Comparison of ENCODE assay signal across 26 cellular contexts in the genomic region with DNA sequence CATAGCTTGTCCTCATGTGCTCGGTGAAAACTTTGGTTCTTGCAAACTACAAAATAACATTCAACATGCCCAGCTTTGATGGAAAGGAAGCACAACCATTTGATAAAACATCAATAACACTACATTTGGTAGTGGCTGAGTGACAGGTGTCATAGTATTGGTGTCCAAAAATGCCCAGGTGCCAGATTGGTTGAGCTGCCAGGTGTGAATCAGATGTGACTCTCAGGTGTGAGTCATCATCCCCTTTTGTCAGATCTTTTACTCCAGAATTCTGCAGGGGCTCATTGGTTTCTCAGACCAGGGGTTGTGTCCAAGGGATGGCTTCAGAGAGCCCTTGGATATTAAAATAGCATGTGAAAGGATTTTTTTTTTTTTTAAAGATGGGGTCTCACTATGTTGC. TPM values are rescaled to one million over a fixed set of nuclear protein-coding genes. Genes with fewer than 3 reads are reported as not detected.
DNase-seq lines count a peak whose midpoint lies in the region; ATAC-seq and TF ChIP-seq lines count a peak whose summit lies in the region.
"Had no signal": no experiment of that assay in that cellular context is flagged by ENCODE, and none has a peak within 500 bp of the region (broad histone marks: within the 10 kb centered on the region; RNA-seq: fewer than 3 reads in every experiment).

No MANE protein-coding gene starts in this region.

- no peak overlapping the region for H3K4me3 Mint-ChIP-seq in activated CD4-positive, alpha-beta T cell treated with anti-CD3 and anti-CD28 coated beads, Interleukin-2, amount 10 ng/mL, durations not matched to agents 7 days and 5 days
- H3K4me3 Mint-ChIP-seq in stimulated activated naive CD8-positive, alpha-beta T cell treated with anti-CD3 and anti-CD28 coated beads, Interleukin-15, amount 100 ng/mL, for 72 hours: no peak overlapping the region
- H3K4me3 Mint-ChIP-seq: T-cell had no signal

- H3K4me1 ChIP-seq in foreskin keratinocyte: no peaks in the 10 kb centered on the region
- H3K4me1 ChIP-seq: colonic mucosa had no signal

- intact Hi-C loops in lower leg skin (cut with DNase I; ENCODE audit: low total_unique reads): no loop called here

- no peak overlapping the region for H3K27ac ChIP-seq in foreskin keratinocyte
- H3K27ac ChIP-seq: BLaER1, brain microvascular endothelial cell, colonic mucosa, tibial artery had no signal

- no peaks in the 10 kb centered on the region for H3K9me3 Mint-ChIP-seq in activated CD4-positive, alpha-beta T cell treated with anti-CD3 and anti-CD28 coated beads, Interleukin-2, amount 10 ng/mL, durations not matched to agents 7 days and 5 days
- H3K9me3 Mint-ChIP-seq in stimulated activated naive CD8-positive, alpha-beta T cell treated with anti-CD3 and anti-CD28 coated beads, Interleukin-15, amount 100 ng/mL, for 72 hours: no peaks in the 10 kb centered on the region
- H3K9me3 Mint-ChIP-seq: T-cell had no signal

- TF ChIP-seq CTCF in foreskin keratinocyte (conservative IDR thresholded peaks at IDR 0.05) (no peak), lower leg skin (IDR thresholded peaks at IDR 0.05) (no peak)

- H3K36me3 Mint-ChIP-seq in activated CD4-positive, alpha-beta T cell treated with anti-CD3 and anti-CD28 coated beads, Interleukin-2, amount 10 ng/mL, durations not matched to agents 7 days and 5 days (ENCODE audit: low read depth): peaks cover 65% of the 10 kb centered on the region

- ATAC-seq in stimulated activated naive CD8-positive, alpha-beta T cell treated with anti-CD3 and anti-CD28 coated beads, Interleukin-15, amount 100 ng/mL, for 72 hours: peak; percentile 46
- no peak for ATAC-seq in stimulated activated naive CD8-positive, alpha-beta T cell treated with anti-CD3 and anti-CD28 coated beads, Interleukin-15, Interleukin-2, amounts not matched to agents 100 U/mL and 50 U/mL, for 24 hours
- peak; percentile 36 for ATAC-seq in foreskin keratinocyte
- ATAC-seq in GM21526 (IDR thresholded peaks at IDR 0.05; ENCODE audit: low FRiP score, unreplicated experiment): no peak
- ATAC-seq: T-cell had no signal

- DNase-seq in activated CD4-positive, alpha-beta T cell treated with anti-CD3 and anti-CD28 coated beads, Interleukin-2, amount 10 ng/mL, durations not matched to agents 7 days and 5 days: no peak
- no peak for DNase-seq in activated CD4-positive, alpha-beta T cell treated with anti-CD3 and anti-CD28 coated beads, Interleukin-2, amount 50 U/mL, for 1 hour
- no peak for DNase-seq in stimulated activated naive CD8-positive, alpha-beta T cell treated with anti-CD3 and anti-CD28 coated beads, Interleukin-15, amount 100 ng/mL, for 72 hours
- DNase-seq in stimulated activated naive CD8-positive, alpha-beta T cell treated with anti-CD3 and anti-CD28 coated beads, Interleukin-15, Interleukin-2, amounts not matched to agents 100 U/mL and 50 U/mL, for 24 hours: no peak
- DNase-seq in foreskin keratinocyte (peak; percentile 7 to 43), hepatic stellate cell (ENCODE audit: low spot score) (no peak), lower leg skin (ENCODE audit: low spot score in 2 of 2) (no peak)
- DNase-seq: activated CD8-positive, alpha-beta memory T cell treated with anti-CD3 and anti-CD28 coated beads, Interleukin-2, amount 50 U/mL, for 4 hours; brain microvascular endothelial cell; colonic mucosa; GOT3; Kasumi-1; kidney glomerular epithelial cell; mesenchymal stem cell; NCI-H1092 treated with DMSO at 0.1 percent for 48 hours; NCI-H2081; NCI-H345; NCI-H82; SHP77 treated with DMSO at 0.1 percent for 48 hours; small intestine; stimulated activated CD4-positive, alpha-beta T cell treated with anti-CD3 and anti-CD28 coated beads, Interleukin-2, amount 100 ng/mL, for 48 hours; stimulated activated naive CD4-positive, alpha-beta T cell treated with Interleukin-2 at 50 U/mL for 16 hours; T-cell; tibial artery had no signal

- no peak overlapping the region for H3K4me3 ChIP-seq in lower leg skin (ENCODE audit: low read depth, poor library complexity, severe bottlenecking)
- H3K4me3 ChIP-seq: BLaER1, colonic mucosa, tibial artery had no signal

- POLR2A ChIA-PET in activated CD4-positive, alpha-beta T cell treated with anti-CD3 and anti-CD28 coated beads, Interleukin-2, amount 10 ng/mL, durations not matched to agents 7 days and 5 days (lab: Charles Lee): no interaction called here

- no peaks in the 10 kb centered on the region for H3K27me3 Mint-ChIP-seq in activated CD4-positive, alpha-beta T cell treated with anti-CD3 and anti-CD28 coated beads, Interleukin-2, amount 10 ng/mL, durations not matched to agents 7 days and 5 days
- H3K27me3 Mint-ChIP-seq in stimulated activated naive CD8-positive, alpha-beta T cell treated with anti-CD3 and anti-CD28 coated beads, Interleukin-15, amount 100 ng/mL, for 72 hours: no peaks in the 10 kb centered on the region
- H3K27me3 Mint-ChIP-seq: T-cell had no signal

- H3K27ac Mint-ChIP-seq in activated CD4-positive, alpha-beta T cell treated with anti-CD3 and anti-CD28 coated beads, Interleukin-2, amount 10 ng/mL, durations not matched to agents 7 days and 5 days: peak overlapping the region; percentile 57
- no peak overlapping the region for H3K27ac Mint-ChIP-seq in stimulated activated naive CD8-positive, alpha-beta T cell treated with anti-CD3 and anti-CD28 coated beads, Interleukin-15, amount 100 ng/mL, for 72 hours
- H3K27ac Mint-ChIP-seq: T-cell had no signal

- no peaks in the 10 kb centered on the region for H3K27me3 ChIP-seq in foreskin keratinocyte
- H3K27me3 ChIP-seq: BLaER1, brain microvascular endothelial cell, colonic mucosa, tibial artery had no signal

- WGBS in lower leg skin, 2 donors: 95 to 100% methylated on average over 1 of the region's 1 CpG

- CTCF ChIA-PET in activated CD4-positive, alpha-beta T cell treated with anti-CD3 and anti-CD28 coated beads, Interleukin-2, amount 10 ng/mL, durations not matched to agents 7 days and 5 days (lab: Charles Lee): interaction anchor here (0.6 to 2.2 kb wide), 3 partner anchors 52 to 158 kb away, joined by 3 to 7 read pairs (median 3); no protein-coding TSS in a partner anchor

- peaks cover 2% of the 10 kb centered on the region for H3K4me1 Mint-ChIP-seq in activated CD4-positive, alpha-beta T cell treated with anti-CD3 and anti-CD28 coated beads, Interleukin-2, amount 10 ng/mL, durations not matched to agents 7 days and 5 days
- peaks cover 17% of the 10 kb centered on the region for H3K4me1 Mint-ChIP-seq in stimulated activated naive CD8-positive, alpha-beta T cell treated with anti-CD3 and anti-CD28 coated beads, Interleukin-15, amount 100 ng/mL, for 72 hours

- TF ChIP-seq POLR2A in lower leg skin (IDR thresholded peaks at IDR 0.05): no peak

RNA-seq across cellular contexts. Expression of a gene that starts 22.5 kb away (rescaled TPM):
- total RNA-seq in activated CD4-positive, alpha-beta T cell treated with anti-CD3 and anti-CD28 coated beads, Interleukin-2, amount 10 ng/mL, durations not matched to agents 7 days and 5 days: 10 to 100 TPM; 47.7 to 54.1 TPM
- total RNA-seq in foreskin keratinocyte: 13.5 and 15.9 TPM in 2 replicates
- 10.5 and 12.5 TPM in 2 replicates for polyA plus RNA-seq in foreskin keratinocyte
- 10 to 100 TPM; 23.9 to 29.0 (median 26.6) TPM for total RNA-seq in lower leg skin

RNA-seq across cellular contexts. Expression of a gene that starts 50.8 kb away (rescaled TPM):
- total RNA-seq in activated CD4-positive, alpha-beta T cell treated with anti-CD3 and anti-CD28 coated beads, Interleukin-2, amount 10 ng/mL, durations not matched to agents 7 days and 5 days: 10 to 100 TPM; 35.9 to 39.5 TPM
- total RNA-seq in foreskin keratinocyte (19.7 and 23.4 TPM in 2 replicates), lower leg skin (10 to 100 TPM; 22.0 to 35.1 (median 25.4) TPM)
- 25.0 and 26.8 TPM in 2 replicates for polyA plus RNA-seq in foreskin keratinocyte

Comparison
In these comparisons a context has a peak if more than half of its experiments do, and no peak if none do; other contexts are left out.
1. ATAC-seq: peak in stimulated activated naive CD8-positive, alpha-beta T cell treated with anti-CD3 and anti-CD28 coated beads, Interleukin-15, amount 100 ng/mL, for 72 hours (single experiment) and foreskin keratinocyte (single experiment); none in stimulated activated naive CD8-positive, alpha-beta T cell treated with anti-CD3 and anti-CD28 coated beads, Interleukin-15, Interleukin-2, amounts not matched to agents 100 U/mL and 50 U/mL, for 24 hours (single experiment) and GM21526 (single experiment).
2. DNase-seq: peak in foreskin keratinocyte (2 of 2); none in activated CD4-positive, alpha-beta T cell treated with anti-CD3 and anti-CD28 coated beads, Interleukin-2, amount 10 ng/mL, durations not matched to agents 7 days and 5 days (single experiment), activated CD4-positive, alpha-beta T cell treated with anti-CD3 and anti-CD28 coated beads, Interleukin-2, amount 50 U/mL, for 1 hour (single experiment), stimulated activated naive CD8-positive, alpha-beta T cell treated with anti-CD3 and anti-CD28 coated beads, Interleukin-15, amount 100 ng/mL, for 72 hours (0 of 2), stimulated activated naive CD8-positive, alpha-beta T cell treated with anti-CD3 and anti-CD28 coated beads, Interleukin-15, Interleukin-2, amounts not matched to agents 100 U/mL and 50 U/mL, for 24 hours (single experiment), hepatic stellate cell (single experiment) and lower leg skin (0 of 2).